12 cellular contexts compared by ENCODE assay signal in genomic region chr2:230690439-230690838, GRCh38. TPM values are rescaled to one million over a fixed set of nuclear protein-coding genes. Genes with fewer than 3 reads are reported as not detected.
DNase-seq lines count a peak whose midpoint lies in the region; ATAC-seq, FAIRE-seq and TF ChIP-seq lines count a peak whose summit lies in the region.
"Had no signal": no experiment of that assay in that cellular context is flagged by ENCODE, and none has a peak within 500 bp of the region (broad histone marks: within the 10 kb centered on the region; RNA-seq: fewer than 3 reads in every experiment).

No MANE protein-coding gene starts in this region.

- no peak overlapping the region for H3K27ac Mint-ChIP-seq in endodermal cell
- H3K27ac Mint-ChIP-seq: activated naive CD4-positive, alpha-beta T cell treated with anti-CD3 and anti-CD28 coated beads, Interleukin-2, amount 50 U/mL, for 24 hours; B cell had no signal

- no peak for TF ChIP-seq CTCF in astrocyte of the cerebellum (IDR thresholded peaks at IDR 0.05; ENCODE audit: low read depth, low read length, missing control alignments)
- TF ChIP-seq CTCF in endodermal cell (conservative IDR thresholded peaks at IDR 0.05): no peak

- H3K4me1 Mint-ChIP-seq in endodermal cell: peaks cover 10% of the 10 kb centered on the region
- H3K4me1 Mint-ChIP-seq: B cell had no signal

- no peaks in the 10 kb centered on the region for H3K9me3 Mint-ChIP-seq in endodermal cell
- H3K9me3 Mint-ChIP-seq: activated naive CD4-positive, alpha-beta T cell treated with anti-CD3 and anti-CD28 coated beads, Interleukin-2, amount 50 U/mL, for 24 hours had no signal

- in situ Hi-C loops in G401 (cut with HindIII; ENCODE audit: low sequenced_read_pairs): no loop called here
- in situ Hi-C loops in astrocyte of the cerebellum (cut with HindIII; ENCODE audit: low sequenced_read_pairs): no loop called here
- in situ Hi-C loops in KBM-7 (cut with MboI; ENCODE audit: low pct_unique_long_range_greater_than_20kb, low sequenced_read_pairs): no loop called here

- DNase-seq in G401 (ENCODE audit: low spot score) (peak; percentile 7), astrocyte of the cerebellum (ENCODE audit: low read depth) (peak; percentile 88), left ventricle myocardium superior (peak; percentile 65), superior temporal gyrus (ENCODE audit: extremely low spot score) (peak; percentile 58), HTR-8/SVneo (ENCODE audit: insufficient read length, low spot score) (no peak), endodermal cell (no peak), KBM-7 (no peak)
- DNase-seq: NCI-H2081 treated with DMSO at 0.1 percent for 48 hours, transverse colon had no signal

- H3K27me3 ChIP-seq in endodermal cell (ENCODE audit: control insufficient read depth, insufficient read depth, low read length, poor library complexity, severe bottlenecking): no peaks in the 10 kb centered on the region
- H3K27me3 ChIP-seq: transverse colon had no signal

- H3K4me1 ChIP-seq in endodermal cell (ENCODE audit: control insufficient read depth, insufficient read depth, low read length): peaks cover 2% of the 10 kb centered on the region

- ATAC-seq in left ventricle myocardium superior: peak; percentile 29
- ATAC-seq in GM19455 (IDR thresholded peaks at IDR 0.05; ENCODE audit: unreplicated experiment): no peak

- H3K4me3 ChIP-seq in astrocyte of the cerebellum (ENCODE audit: low read depth, low read length) (no peak overlapping the region), endodermal cell (ENCODE audit: low read length) (no peak overlapping the region)
- H3K4me3 ChIP-seq: transverse colon had no signal

- H3K27ac ChIP-seq in endodermal cell (ENCODE audit: low read depth, low read length): no peak overlapping the region
- H3K27ac ChIP-seq: transverse colon had no signal

- 91% methylated on average over 9 of the region's 9 CpGs for WGBS in endodermal cell (ENCODE audit: insufficient coverage in 1 of 2, insufficient read length in 1 of 2), 2 experiments

- intact Hi-C loops in left ventricle myocardium superior (cut with micrococcal nuclease): no loop called here

- no peaks in the 10 kb centered on the region for H3K27me3 Mint-ChIP-seq in endodermal cell (ENCODE audit: insufficient read depth)
- H3K27me3 Mint-ChIP-seq: activated naive CD4-positive, alpha-beta T cell treated with anti-CD3 and anti-CD28 coated beads, Interleukin-2, amount 50 U/mL, for 24 hours; B cell had no signal

- no peak overlapping the region for H3K4me3 Mint-ChIP-seq in endodermal cell
- H3K4me3 Mint-ChIP-seq: activated naive CD4-positive, alpha-beta T cell treated with anti-CD3 and anti-CD28 coated beads, Interleukin-2, amount 50 U/mL, for 24 hours; B cell had no signal

- no peak overlapping the region for H3K9ac ChIP-seq in endodermal cell (ENCODE audit: extremely low read depth, low read length, poor library complexity, severe bottlenecking)

- H3K36me3 ChIP-seq in endodermal cell (ENCODE audit: control insufficient read depth, insufficient read depth, low read length): no peaks in the 10 kb centered on the region
- H3K36me3 ChIP-seq: transverse colon had no signal

- H3K36me3 Mint-ChIP-seq in endodermal cell (ENCODE audit: low read depth): no peaks in the 10 kb centered on the region
- H3K36me3 Mint-ChIP-seq: activated naive CD4-positive, alpha-beta T cell treated with anti-CD3 and anti-CD28 coated beads, Interleukin-2, amount 50 U/mL, for 24 hours had no signal

- FAIRE-seq in HTR-8/SVneo (lab: Jason Lieb, UNC): no peak

- H3K9me3 ChIP-seq in endodermal cell (ENCODE audit: control insufficient read depth, low read length): no peaks in the 10 kb centered on the region
- H3K9me3 ChIP-seq: transverse colon had no signal

RNA-seq across cellular contexts. Expression of gene CAB39, which starts 22.2 kb away (rescaled TPM):
- total RNA-seq in G401 (2014; rRNA removed; shearing (Covaris generic)): 27.7 and 28.1 TPM in 2 replicates
- total RNA-seq in left ventricle myocardium superior (86.2 TPM), endodermal cell (10 to 100 TPM; 41.4 to 48.4 TPM)
- 49.7 TPM for polyA plus RNA-seq in endodermal cell (2013, experiment 1 of 2)
- 46.8 TPM for polyA plus RNA-seq in endodermal cell (2013, experiment 2 of 2)

Comparison
In these comparisons a context has a peak if more than half of its experiments do, and no peak if none do; other contexts are left out.
1. DNase-seq: peak in G401 (single experiment), astrocyte of the cerebellum (single experiment), left ventricle myocardium superior (single experiment) and superior temporal gyrus (single experiment); none in HTR-8/SVneo (single experiment), endodermal cell (single experiment) and KBM-7 (single experiment).